19 cellular contexts compared by ENCODE assay signal in genomic region chr4:89704651-89705395, GRCh38.
"Had no signal": no experiment of that assay in that cellular context is flagged by ENCODE, and none has a peak within 500 bp of the region (broad histone marks: within the 10 kb centered on the region; RNA-seq: fewer than 3 reads in every experiment).

No MANE protein-coding gene starts in this region.

- H3K36me3 ChIP-seq: adrenal gland, cardiac muscle cell, colonic mucosa, gastrocnemius medialis, heart right ventricle, left ventricle myocardium inferior had no signal

- FAIRE-seq: endometrium had no signal

- H3K9me3 ChIP-seq: adrenal gland, colonic mucosa, gastrocnemius medialis, heart right ventricle, left ventricle myocardium inferior, psoas muscle, testis had no signal

- H3K4me3 ChIP-seq: adrenal gland, cardiac muscle cell, colonic mucosa, gastrocnemius medialis, heart right ventricle, left ventricle myocardium inferior, psoas muscle, skin epidermis, testis had no signal

- DNase-seq: activated CD4-positive, alpha-beta T cell treated with anti-CD3 and anti-CD28 coated beads, Interleukin-2, amount 50 U/mL, for 4 hours; activated gamma-delta T cell; activated T-cell treated with anti-CD3 and anti-CD28 coated beads, Interleukin-2, amount 50 U/mL, for 72 hours; adrenal gland; colonic mucosa; erythroblast; gastrocnemius medialis; heart right ventricle; kidney glomerular epithelial cell; left ventricle myocardium inferior; naive thymus-derived CD8-positive, alpha-beta T cell; psoas muscle; right cardiac atrium; stimulated activated naive CD8-positive, alpha-beta T cell treated with anti-CD3 and anti-CD28 coated beads, Interleukin-15, amount 100 ng/mL, for 72 hours; testis had no signal

- H3K27ac ChIP-seq: adrenal gland, cardiac muscle cell, colonic mucosa, gastrocnemius medialis, heart right ventricle, left ventricle myocardium inferior, psoas muscle, skin epidermis, testis, VCaP had no signal

- H3K4me1 ChIP-seq: adrenal gland, colonic mucosa, gastrocnemius medialis, psoas muscle, testis had no signal

- H3K27me3 ChIP-seq: adrenal gland, cardiac muscle cell, colonic mucosa, gastrocnemius medialis, heart right ventricle, testis had no signal
